ENCODE assay signal across 8 cellular contexts in genomic region chr5:134145779-134146581, GRCh38. TPM values are rescaled to one million over a fixed set of nuclear protein-coding genes. Genes with fewer than 3 reads are reported as not detected.
DNase-seq lines count a peak whose midpoint lies in the region; ATAC-seq and TF ChIP-seq lines count a peak whose summit lies in the region.

No MANE protein-coding gene starts in this region.

- H3K4me2 ChIP-seq in GM23338: no peak overlapping the region

- H3F3A ChIP-seq in GM23338 (replicated peaks; ENCODE audit: low read depth): peaks cover 8% of the 10 kb centered on the region; the same call in 1 of the 2 replicates

- ATAC-seq in GM23338: peak; percentile 91

- CTCF ChIA-PET in MCF 10A (lab: Yijun Ruan, JAX): interaction anchor here (0.5 to 19.8 kb wide), 22 partner anchors 7 to 1023 kb away, joined by 3 to 867 read pairs (median 4); no protein-coding TSS in a partner anchor

- H3K9me2 ChIP-seq in GM23338 (ENCODE audit: insufficient read depth): no peaks in the 10 kb centered on the region

- H3K27me3 ChIP-seq in GM23338 (ENCODE audit: insufficient read depth) (no peaks in the 10 kb centered on the region), WERI-Rb-1 (ENCODE audit: insufficient read depth, low read depth, severe bottlenecking) (no peaks in the 10 kb centered on the region)

- H3K9me3 Mint-ChIP-seq in GM23338 (no peaks in the 10 kb centered on the region), MCF 10A (ENCODE audit: unreplicated experiment) (no peaks in the 10 kb centered on the region)

- H3K27ac ChIP-seq in GM23338 (ENCODE audit: low read depth) (0 out of 2 replicates have a peak overlapping the region, but pooled peaks have one; percentile 39), WERI-Rb-1 (no peak overlapping the region)

- H3K27ac Mint-ChIP-seq in GM23338 (no peak overlapping the region), MCF 10A (ENCODE audit: low read depth, unreplicated experiment) (no peak overlapping the region)

- TF ChIP-seq CTCF in GM23338 (conservative IDR thresholded peaks at IDR 0.05; ENCODE audit: low read depth in 2 of 2): peak; percentile 78 to 92
- peak; percentile 95 for TF ChIP-seq CTCF in WERI-Rb-1 (IDR thresholded peaks at IDR 0.05; ENCODE audit: low read depth, low read length)
- TF ChIP-seq CTCF in MCF 10A (IDR thresholded peaks at IDR 0.05; ENCODE audit: unreplicated experiment): peak; percentile 98

- no peak overlapping the region for H3K4me3 Mint-ChIP-seq in GM23338
- H3K4me3 Mint-ChIP-seq in MCF 10A (ENCODE audit: unreplicated experiment): no peak overlapping the region

- H3K36me3 Mint-ChIP-seq in GM23338 (ENCODE audit: low read depth) (peaks cover 33% of the 10 kb centered on the region), MCF 10A (ENCODE audit: insufficient read depth, unreplicated experiment) (peaks cover 80% of the 10 kb centered on the region)

- H3K4me3 ChIP-seq in GM23338: no peak overlapping the region
- H3K4me3 ChIP-seq in WERI-Rb-1 (ENCODE audit: low read depth, low read length): no peak overlapping the region

- H3K36me3 ChIP-seq in GM23338 (ENCODE audit: insufficient read depth) (peaks cover 6% of the 10 kb centered on the region; the same call in 1 of the 2 replicates), WERI-Rb-1 (peaks cover 90% of the 10 kb centered on the region)

- no peak overlapping the region for H2AFZ ChIP-seq in GM23338

- peak; percentile 84 for DNase-seq in DMS53 (lab: John Stamatoyannopoulos, UW)
- peak; percentile 89 for DNase-seq in GM23338 (ENCODE audit: low spot score)
- peak; percentile 13 for DNase-seq in NCI-H1105 (lab: John Stamatoyannopoulos, UW)
- DNase-seq in WERI-Rb-1: peak; percentile 80
- peak; percentile 88 for DNase-seq in MCF 10A (ENCODE audit: unreplicated experiment)
- DNase-seq in inferior parietal cortex (ENCODE audit: extremely low spot score): peak; percentile 92
- DNase-seq in stimulated activated CD4-positive, alpha-beta T cell treated with anti-CD3 and anti-CD28 coated beads, Interleukin-15, amount 100 ng/mL, for 48 hours (ENCODE audit: low read depth in 2 of 2): peak; percentile 68 to 81
- no peak for DNase-seq in NCI-H526 treated with DMSO at 0.1 percent for 48 hours (lab: John Stamatoyannopoulos, UW)

- H3K27me3 Mint-ChIP-seq in GM23338 (ENCODE audit: insufficient read depth, low read depth, poor library complexity) (peaks cover 6% of the 10 kb centered on the region), MCF 10A (ENCODE audit: insufficient read depth, unreplicated experiment) (no peaks in the 10 kb centered on the region)

- no peaks in the 10 kb centered on the region for H3K9me3 ChIP-seq in WERI-Rb-1 (ENCODE audit: severe bottlenecking)

- H3K79me2 ChIP-seq in GM23338 (replicated peaks; ENCODE audit: insufficient read depth): peaks cover 11% of the 10 kb centered on the region

- H3K4me1 Mint-ChIP-seq in GM23338 (no peaks in the 10 kb centered on the region; the same call in 1 of the 3 replicates), MCF 10A (ENCODE audit: insufficient read depth, unreplicated experiment) (peaks cover 13% of the 10 kb centered on the region)

- peaks cover 2% of the 10 kb centered on the region; the same call in 1 of the 2 replicates for H3K4me1 ChIP-seq in GM23338 (ENCODE audit: insufficient read depth)

- no TSS peak for BruUV-seq in MCF 10A (replicated peaks; lab: Mats Ljungman, UMichigan)

- peaks cover 36% of the 10 kb centered on the region for H4K20me1 ChIP-seq in GM23338 (replicated peaks; ENCODE audit: insufficient read depth)

- intact Hi-C loops in MCF 10A (cut with micrococcal nuclease): loop anchor here (1.0 kb wide), 1 partner anchor 107 kb away; no protein-coding TSS in a partner anchor

- POLR2A ChIA-PET in MCF 10A (lab: Yijun Ruan, JAX): interaction anchor here (1.0 to 1.3 kb wide), 5 partner anchors 11 to 105 kb away, joined by 4 to 6 read pairs (median 5); no protein-coding TSS in a partner anchor

TF ChIP-seq in GM23338, 12 proteins besides CTCF, POLR2A, EP300 and RAD21 (continues in another document):
- TF ChIP-seq REST (IDR thresholded peaks at IDR 0.05; ENCODE audit: unreplicated experiment): no peak
- no peak for TF ChIP-seq EZH2phosphoT487 (IDR thresholded peaks at IDR 0.05; ENCODE audit: unreplicated experiment)

RNA-seq across cellular contexts. Expression of gene SKP1, which starts 30.8 kb away (rescaled TPM):
- 244 and 366 TPM in 2 replicates for total RNA-seq in GM23338 (2014; rRNA removed; shearing (Covaris generic))
- polyA plus RNA-seq in GM23338 (2016; fragmentation: Nextera tagmentation; extraction: Ambion mirVana): 344 and 440 TPM in 2 replicates
- total RNA-seq in MCF 10A (2022): 415 and 488 TPM in 2 replicates

RNA-seq across cellular contexts. Expression of gene TCF7, which starts 31.5 kb away (rescaled TPM):
- total RNA-seq in GM23338 (2014; rRNA removed; shearing (Covaris generic)): 8.1 and 9.7 TPM in 2 replicates
- 5.2 and 5.6 TPM in 2 replicates for polyA plus RNA-seq in GM23338 (2016; fragmentation: Nextera tagmentation; extraction: Ambion mirVana)
- total RNA-seq in MCF 10A (2022): 0.29 and 0.42 TPM in 2 replicates
